8 cellular contexts compared by ENCODE assay signal in genomic region chr17:18257747-18258355, GRCh38. TPM values are rescaled to one million over a fixed set of nuclear protein-coding genes. Genes with fewer than 3 reads are reported as not detected.
DNase-seq lines count a peak whose midpoint lies in the region; ATAC-seq and TF ChIP-seq lines count a peak whose summit lies in the region.

No MANE protein-coding gene starts in this region.

- no peak for TF ChIP-seq RAD21 in SK-N-SH (IDR thresholded peaks at IDR 0.05; ENCODE audit: low read length)

- peaks cover 8 to 35% of the 10 kb centered on the region in 2 experiments; a peak in 2 of 4 replicates for H3K4me1 ChIP-seq in SK-N-SH (ENCODE audit: control insufficient read depth in 1 of 2, insufficient read depth in 2 of 2, low read depth in 1 of 2, low read length in 1 of 2)
- H3K4me1 ChIP-seq in trophoblast cell (ENCODE audit: control insufficient read depth in 1 of 2, insufficient read depth in 2 of 2, low read length in 2 of 2) = peaks cover 30 to 31% of the 10 kb centered on the region in 2 experiments

- no peaks in the 10 kb centered on the region for H3K9me2 ChIP-seq in SK-N-SH

- H3K4ac ChIP-seq in trophoblast cell (ENCODE audit: low read depth, low read length) = peak overlapping the region; percentile 84

- peak overlapping the region; percentile 42 for H2AK5ac ChIP-seq in trophoblast cell (ENCODE audit: low read length)

- H2BK12ac ChIP-seq in trophoblast cell (ENCODE audit: low read length) = no peak overlapping the region

- H2AFZ ChIP-seq in SK-N-SH (ENCODE audit: low read depth) = peak overlapping the region; percentile 92; the same call in 1 of the 2 replicates
- peak overlapping the region; percentile 46 for H2AFZ ChIP-seq in trophoblast cell (ENCODE audit: insufficient read depth, low read length, poor library complexity)

- H3K4me2 ChIP-seq in SK-N-SH (peak overlapping the region; percentile 94), trophoblast cell (ENCODE audit: low read length) (peak overlapping the region; percentile 80)

- peak overlapping the region; percentile 95 for H3K18ac ChIP-seq in trophoblast cell (ENCODE audit: low read length)

- DNase-seq in NCI-H1417 (lab: John Stamatoyannopoulos, UW) (peak; percentile 2 to 61 (median 57)), NCI-H1417 treated with DMSO at 0.1 percent for 48 hours (lab: John Stamatoyannopoulos, UW) (no peak), HS-5 (ENCODE audit: low read depth) (peak; percentile 63), SK-N-SH (peak; percentile 93), amniotic stem cell (lab: John Stamatoyannopoulos, UW) (peak; percentile 51), left cardiac atrium (peak; percentile 87), trophoblast cell (peak; percentile 81 to 86), middle frontal gyrus (ENCODE audit: extremely low spot score, low spot score) (no peak)

- CTCF ChIA-PET in SK-N-SH (lab: Yijun Ruan, JAX) = interaction anchor here (0.6 to 3.6 kb wide), 3 partner anchors 10 to 13 kb away, joined by 3 to 21 read pairs (median 4); no protein-coding TSS in a partner anchor

- WGBS in SK-N-SH (ENCODE audit: low lambda C conversion rate) = 0% methylated on average over 15 of the region's 22 CpGs
- WGBS in trophoblast cell (ENCODE audit: extremely low coverage, insufficient coverage, insufficient read length) = no CpG with 5 or more reads among the region's 22 CpGs

- intact Hi-C loops in left cardiac atrium (cut with DNase I) = loop anchor here in 1 of 2 donors (5.0 kb wide), 2 partner anchors 41 to 54 kb away; partner anchors contain the start of gene TOP3A

- H3F3A ChIP-seq in SK-N-SH (replicated peaks; ENCODE audit: insufficient read depth) = peaks cover 12% of the 10 kb centered on the region

- no peaks in the 10 kb centered on the region for H3K27me3 ChIP-seq in SK-N-SH (ENCODE audit: insufficient read depth)
- H3K27me3 ChIP-seq in trophoblast cell (ENCODE audit: insufficient read depth, low read length) = no peaks in the 10 kb centered on the region

- H3K23ac ChIP-seq in trophoblast cell (ENCODE audit: low read length) = no peak overlapping the region

- H4K12ac ChIP-seq in trophoblast cell (ENCODE audit: low read depth, low read length) = peak overlapping the region; percentile 76

- no peak for TF ChIP-seq CTCF in SK-N-SH (IDR thresholded peaks at IDR 0.05)

- peak; percentile 68 to 82 for ATAC-seq in left cardiac atrium

- H3K27ac ChIP-seq in SK-N-SH (ENCODE audit: low read depth in 2 of 2, low read length in 1 of 2) (peak overlapping the region; percentile 91 to 93), trophoblast cell (ENCODE audit: low read depth, low read length) (peak overlapping the region; percentile 65)

- H3K14ac ChIP-seq in trophoblast cell (ENCODE audit: low read length) = peak overlapping the region; percentile 93

- TF ChIP-seq EP300 in SK-N-SH (IDR thresholded peaks at IDR 0.05; ENCODE audit: borderline replicate concordance in 1 of 2, low read depth in 1 of 2, low read length in 1 of 2) = no peak

- H3K4me3 ChIP-seq in SK-N-SH (ENCODE audit: low read depth in 2 of 2, low read length in 1 of 2) = peak overlapping the region; percentile 85 to 95
- H3K4me3 ChIP-seq in trophoblast cell (ENCODE audit: low read depth, low read length) = peak overlapping the region; percentile 92

- peaks cover 16% of the 10 kb centered on the region for H3K79me1 ChIP-seq in trophoblast cell (ENCODE audit: low read length)

- POLR2A ChIA-PET in SK-N-SH (lab: Yijun Ruan, JAX) = no interaction called here

- H4K91ac ChIP-seq in trophoblast cell (ENCODE audit: low read depth, low read length) = peak overlapping the region; percentile 93

- H3K9ac ChIP-seq in SK-N-SH (peak overlapping the region; percentile 99), trophoblast cell (ENCODE audit: low read length) (peak overlapping the region; percentile 88)

- H3K79me2 ChIP-seq in SK-N-SH (ENCODE audit: insufficient read depth) (peaks cover 59% of the 10 kb centered on the region), trophoblast cell (ENCODE audit: control insufficient read depth, insufficient read depth, low read length, poor library complexity) (peaks cover 19% of the 10 kb centered on the region)

- H2BK5ac ChIP-seq in trophoblast cell (ENCODE audit: low read depth, low read length, poor library complexity) = peak overlapping the region; percentile 82

- peak overlapping the region; percentile 59 for H2BK120ac ChIP-seq in trophoblast cell (ENCODE audit: insufficient read depth, low read length, poor library complexity)

- H3K36me3 ChIP-seq in SK-N-SH (replicated peaks in 1 of 2; ENCODE audit: control insufficient read depth in 1 of 2, insufficient read depth in 2 of 2, low read length in 1 of 2) (peaks cover 15 to 37% of the 10 kb centered on the region in 2 experiments), trophoblast cell (ENCODE audit: control insufficient read depth in 1 of 2, insufficient read depth in 2 of 2, low read length in 2 of 2) (peaks cover 36 to 41% of the 10 kb centered on the region in 2 experiments)

- peak overlapping the region; percentile 58 for H4K8ac ChIP-seq in trophoblast cell (ENCODE audit: low read depth, low read length)

- H3K9me3 ChIP-seq in SK-N-SH (no peaks in the 10 kb centered on the region), trophoblast cell (ENCODE audit: insufficient read depth, low read depth, low read length) (no peaks in the 10 kb centered on the region)

- peaks cover 36% of the 10 kb centered on the region for H4K20me1 ChIP-seq in SK-N-SH (ENCODE audit: insufficient read depth)

TF ChIP-seq in SK-N-SH, 30 proteins besides CTCF, POLR2A, EP300 and RAD21:
- no peak for TF ChIP-seq RXRA (IDR thresholded peaks at IDR 0.05; ENCODE audit: borderline replicate concordance, low read depth)
- no peak for TF ChIP-seq ZBTB33 (IDR thresholded peaks at IDR 0.05; ENCODE audit: borderline replicate concordance, low read depth)
- TF ChIP-seq POLR2AphosphoS5 (IDR thresholded peaks at IDR 0.05; ENCODE audit: low read depth, low read length) = no peak
- TF ChIP-seq TAF1 (IDR thresholded peaks at IDR 0.05; ENCODE audit: borderline replicate concordance, low read depth, low read length) = 0 out of 2 replicates have a peak, but pooled peaks have one; percentile 40
- peak; percentile 68; the same call in 1 of the 2 replicates for TF ChIP-seq YY1 (IDR thresholded peaks at IDR 0.05; ENCODE audit: low read depth)
- TF ChIP-seq RFX5 (IDR thresholded peaks at IDR 0.05; ENCODE audit: low read length) = no peak
- no peak for TF ChIP-seq EZH2phosphoT487 (IDR thresholded peaks at IDR 0.05; ENCODE audit: borderline replicate concordance, low read depth)
- TF ChIP-seq ELF1 (IDR thresholded peaks at IDR 0.05) = no peak
- no peak for TF ChIP-seq MEF2A (IDR thresholded peaks at IDR 0.05; ENCODE audit: borderline replicate concordance, low read depth)
- TF ChIP-seq FOXJ3 (CRISPR knock-in tag; IDR thresholded peaks at IDR 0.05) = no peak

RNA-seq across cellular contexts. Expression of gene FLII, which starts 0.7 kb away (rescaled TPM):
- 244 and 254 TPM in 2 replicates for polyA plus RNA-seq in SK-N-SH (2012; rRNA removed)
- 83.4 and 117 TPM in 2 replicates for polyA plus RNA-seq in SK-N-SH (2012; cell fraction: cytosol; rRNA removed)
- polyA plus RNA-seq in SK-N-SH (2012; cell fraction: nucleus; rRNA removed) = 1,164 and 1,190 TPM in 2 replicates
- 100 to 1,000 TPM; 204 to 211 TPM for total RNA-seq in left cardiac atrium
- polyA plus RNA-seq in trophoblast cell (2013) = 170 and 174 TPM in 2 replicates

RNA-seq across cellular contexts. Expression of gene MIEF2, which starts 2.6 kb away (rescaled TPM):
- 12.7 and 16.8 TPM in 2 replicates for polyA plus RNA-seq in SK-N-SH (2012; rRNA removed)
- polyA plus RNA-seq in SK-N-SH (2012; cell fraction: cytosol; rRNA removed) = 4.5 and 8.3 TPM in 2 replicates
- polyA plus RNA-seq in SK-N-SH (2012; cell fraction: nucleus; rRNA removed) = 34.8 and 53.1 TPM in 2 replicates
- total RNA-seq in left cardiac atrium = 10 to 100 TPM; 16.2 to 16.8 TPM
- polyA plus RNA-seq in trophoblast cell (2013) = 5.1 and 5.3 TPM in 2 replicates

RNA-seq across cellular contexts. Expression of gene LLGL1, which starts 32.4 kb away (rescaled TPM):
- 29.5 and 31.4 TPM in 2 replicates for polyA plus RNA-seq in SK-N-SH (2012; rRNA removed)
- polyA plus RNA-seq in SK-N-SH (2012; cell fraction: cytosol; rRNA removed) = 10.7 and 20.6 TPM in 2 replicates
- polyA plus RNA-seq in SK-N-SH (2012; cell fraction: nucleus; rRNA removed) = 45.7 and 48.1 TPM in 2 replicates
- total RNA-seq in left cardiac atrium = 10 to 100 TPM; 10.9 to 11.0 TPM
- 21.5 and 21.7 TPM in 2 replicates for polyA plus RNA-seq in trophoblast cell (2013)

RNA-seq across cellular contexts. Expression of gene TOP3A, which starts 56.9 kb away (rescaled TPM):
- polyA plus RNA-seq in SK-N-SH (2012; rRNA removed) = 14.4 and 14.7 TPM in 2 replicates
- 10.9 and 11.6 TPM in 2 replicates for polyA plus RNA-seq in SK-N-SH (2012; cell fraction: cytosol; rRNA removed)
- polyA plus RNA-seq in SK-N-SH (2012; cell fraction: nucleus; rRNA removed) = 35.2 and 36.3 TPM in 2 replicates
- total RNA-seq in left cardiac atrium = 10 to 100 TPM; 12.3 to 18.1 TPM
- 18.1 and 19.5 TPM in 2 replicates for polyA plus RNA-seq in trophoblast cell (2013)

RNA-seq across cellular contexts. Expression of gene SMCR8, which starts 57.2 kb away (rescaled TPM):
- polyA plus RNA-seq in SK-N-SH (2012; rRNA removed) = 5.6 and 6.2 TPM in 2 replicates
- polyA plus RNA-seq in SK-N-SH (2012; cell fraction: cytosol; rRNA removed) = 3.6 and 4.7 TPM in 2 replicates
- 8.2 and 10.4 TPM in 2 replicates for polyA plus RNA-seq in SK-N-SH (2012; cell fraction: nucleus; rRNA removed)
- 10 to 100 TPM; 11.8 to 12.0 TPM for total RNA-seq in left cardiac atrium
- 10.4 and 10.8 TPM in 2 replicates for polyA plus RNA-seq in trophoblast cell (2013)

Comparison
In these comparisons a context has a peak if more than half of its experiments do, and no peak if none do; other contexts are left out.
1. DNase-seq: peak in NCI-H1417 (3 of 3), HS-5 (single experiment), SK-N-SH (single experiment), amniotic stem cell (single experiment), left cardiac atrium (single experiment) and trophoblast cell (2 of 2); none in NCI-H1417 treated with DMSO at 0.1 percent for 48 hours (single experiment) and middle frontal gyrus (single experiment).